15 cellular contexts compared by ENCODE assay signal in the genomic region with DNA sequence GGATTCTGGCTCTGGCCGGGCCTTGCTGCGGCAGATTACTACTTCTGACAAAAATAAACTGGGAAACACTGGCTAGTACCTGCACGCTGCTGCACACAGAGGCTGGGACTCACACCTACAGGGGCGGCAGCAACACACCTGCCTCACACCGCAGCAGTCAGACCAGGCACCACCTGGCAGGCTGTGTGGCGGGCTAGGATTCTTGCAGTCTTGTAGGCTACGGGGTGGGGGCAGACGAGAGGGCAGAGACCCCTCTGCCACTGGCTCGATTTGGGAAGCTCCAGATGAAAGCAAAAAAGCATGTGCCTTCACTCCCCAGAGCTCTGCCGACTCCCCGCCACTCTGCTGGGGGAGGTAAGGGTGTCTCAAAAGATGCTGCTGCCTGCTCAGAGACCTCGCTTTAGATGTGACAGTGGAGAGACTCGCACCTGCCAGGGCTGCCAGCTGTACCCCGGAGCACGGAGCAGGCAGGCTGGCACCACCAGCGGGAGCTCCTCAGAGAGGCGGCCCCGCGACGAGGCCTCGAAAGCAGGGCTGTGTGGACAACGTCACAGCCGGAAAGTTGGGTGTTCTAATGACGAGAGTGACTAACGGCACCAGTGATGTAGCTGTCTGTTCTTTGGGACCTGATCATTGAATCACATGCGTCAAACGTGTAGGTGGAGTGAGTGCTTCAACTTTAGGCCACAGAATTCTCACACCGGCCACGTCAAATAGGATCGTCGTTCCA.
DNase-seq lines count a peak whose midpoint lies in the region; ATAC-seq and TF ChIP-seq lines count a peak whose summit lies in the region.
"Had no signal": no experiment of that assay in that cellular context is flagged by ENCODE, and none has a peak within 500 bp of the region (broad histone marks: within the 10 kb centered on the region; RNA-seq: fewer than 3 reads in every experiment).

No MANE protein-coding gene starts in this region.

- H3K9me3 ChIP-seq in RWPE2 (ENCODE audit: severe bottlenecking) (no peaks in the 10 kb centered on the region), mesenchymal stem cell (ENCODE audit: control insufficient read depth, low read length) (no peaks in the 10 kb centered on the region)
- no peaks in the 10 kb centered on the region for H3K9me3 ChIP-seq in effector memory CD4-positive, alpha-beta T cell (ENCODE audit: control insufficient read depth, low read length)

- H3K27ac ChIP-seq in RWPE2 (ENCODE audit: poor library complexity, severe bottlenecking) (no peak overlapping the region), mesenchymal stem cell (ENCODE audit: low read length, poor library complexity, severe bottlenecking) (no peak overlapping the region)
- H3K27ac ChIP-seq in effector memory CD4-positive, alpha-beta T cell (ENCODE audit: insufficient read depth, low read length, poor library complexity, severe bottlenecking): no peak overlapping the region
- H3K27ac ChIP-seq: BLaER1 treated with 17β-estradiol and CSF1 and Interleukin-3, amounts not matched to agents 10 nM and 100 nM had no signal

- H4K8ac ChIP-seq in mesenchymal stem cell (ENCODE audit: low read length): peak overlapping the region; percentile 48

- H3K4me3 ChIP-seq in RWPE2 (ENCODE audit: severe bottlenecking) (no peak overlapping the region), mesenchymal stem cell (ENCODE audit: insufficient read depth in 1 of 2, low read depth in 1 of 2, low read length in 2 of 2) (no peak overlapping the region)
- H3K4me3 ChIP-seq in effector memory CD4-positive, alpha-beta T cell (ENCODE audit: insufficient read depth, low read depth, low read length, poor library complexity, severe bottlenecking): no peak overlapping the region
- H3K4me3 ChIP-seq: BLaER1 treated with 17β-estradiol and CSF1 and Interleukin-3, amounts not matched to agents 10 nM and 100 nM had no signal

- no peak overlapping the region for H3K4me3 Mint-ChIP-seq in type B pancreatic cell
- H3K4me3 Mint-ChIP-seq: CD4-positive, CD25-positive, alpha-beta regulatory T cell had no signal

- H3K27me3 ChIP-seq in RWPE2 (ENCODE audit: insufficient read depth, poor library complexity, severe bottlenecking) (no peaks in the 10 kb centered on the region), mesenchymal stem cell (ENCODE audit: control insufficient read depth in 1 of 2, insufficient read depth in 1 of 2, low read length in 2 of 2) (no peaks in the 10 kb centered on the region)
- no peaks in the 10 kb centered on the region for H3K27me3 ChIP-seq in effector memory CD4-positive, alpha-beta T cell (replicated peaks; ENCODE audit: control insufficient read depth, insufficient read depth, low read length, poor library complexity, severe bottlenecking)
- H3K27me3 ChIP-seq: BLaER1 treated with 17β-estradiol and CSF1 and Interleukin-3, amounts not matched to agents 10 nM and 100 nM had no signal

- peaks cover 6% of the 10 kb centered on the region for H3K79me1 ChIP-seq in mesenchymal stem cell (replicated peaks; ENCODE audit: low read length, poor library complexity, severe bottlenecking)

- ATAC-seq in RWPE2 (ENCODE audit: low read depth) (no peak), HG03354 (IDR thresholded peaks at IDR 0.05; ENCODE audit: poor library complexity, severe bottlenecking, unreplicated experiment) (no peak)
- ATAC-seq: HepG2 had no signal

- peaks cover 34% of the 10 kb centered on the region for H3K36me3 Mint-ChIP-seq in type B pancreatic cell

- H3K27me3 Mint-ChIP-seq in type B pancreatic cell: no peaks in the 10 kb centered on the region
- H3K27me3 Mint-ChIP-seq: CD4-positive, CD25-positive, alpha-beta regulatory T cell had no signal

- no peak overlapping the region for H2AK5ac ChIP-seq in mesenchymal stem cell (ENCODE audit: low read length, severe bottlenecking)

- H3K9me3 Mint-ChIP-seq in type B pancreatic cell: no peaks in the 10 kb centered on the region

- H4K91ac ChIP-seq in mesenchymal stem cell (ENCODE audit: low read length): no peak overlapping the region

- no peak overlapping the region for H3K23ac ChIP-seq in mesenchymal stem cell (ENCODE audit: low read length in 2 of 2)

- peak; percentile 44 for DNase-seq in activated CD8-positive, alpha-beta memory T cell treated with anti-CD3 and anti-CD28 coated beads for 24 hours
- no peak for DNase-seq in activated CD8-positive, alpha-beta memory T cell treated with anti-CD3 and anti-CD28 coated beads, Interleukin-2, amount 50 U/mL, for 4 hours
- DNase-seq in RWPE2 (ENCODE audit: low spot score): peak; percentile 49
- no peak for DNase-seq in mesenchymal stem cell
- peak; percentile 57 for DNase-seq in type B pancreatic cell (ENCODE audit: extremely low spot score, unreplicated experiment)
- no peak for DNase-seq in effector memory CD4-positive, alpha-beta T cell
- no peak for DNase-seq in central memory CD4-positive, alpha-beta T cell
- DNase-seq: 8988T; CD4-positive, CD25-positive, alpha-beta regulatory T cell; DMS53; GF-D8; H7 had no signal

- H3K36me3 ChIP-seq in RWPE2 (ENCODE audit: low read depth): no peaks in the 10 kb centered on the region
- H3K36me3 ChIP-seq in mesenchymal stem cell (ENCODE audit: control insufficient read depth in 1 of 2, insufficient read depth in 2 of 2, low read depth in 1 of 2, low read length in 2 of 2): peaks cover 74 to 95% of the 10 kb centered on the region in 2 experiments
- peaks cover 8% of the 10 kb centered on the region for H3K36me3 ChIP-seq in effector memory CD4-positive, alpha-beta T cell (ENCODE audit: control insufficient read depth, insufficient read depth, low read length)

- no peak overlapping the region for H3K4me2 ChIP-seq in mesenchymal stem cell (ENCODE audit: low read length, poor library complexity, severe bottlenecking)

- no peak overlapping the region for H2BK120ac ChIP-seq in mesenchymal stem cell (ENCODE audit: low read depth, low read length)

- peaks cover 4% of the 10 kb centered on the region for H3K4me1 Mint-ChIP-seq in type B pancreatic cell (ENCODE audit: unreplicated experiment)
- H3K4me1 Mint-ChIP-seq: CD4-positive, CD25-positive, alpha-beta regulatory T cell had no signal

- no peak overlapping the region for H3K14ac ChIP-seq in mesenchymal stem cell (ENCODE audit: low read length in 2 of 2)

- H3K18ac ChIP-seq in mesenchymal stem cell (ENCODE audit: low read depth in 1 of 2, low read length in 2 of 2): no peak overlapping the region

- H2BK15ac ChIP-seq in mesenchymal stem cell (ENCODE audit: low read depth, poor library complexity, severe bottlenecking): no peak overlapping the region

- no peak overlapping the region for H2AFZ ChIP-seq in mesenchymal stem cell (ENCODE audit: low read depth, low read length)

- TF ChIP-seq CTCF in RWPE2 (IDR thresholded peaks at IDR 0.05; ENCODE audit: poor library complexity, severe bottlenecking) (no peak), type B pancreatic cell (conservative IDR thresholded peaks at IDR 0.05) (no peak)

- no peak overlapping the region for H3K9ac ChIP-seq in mesenchymal stem cell (ENCODE audit: low read length)
- H3K9ac ChIP-seq: BLaER1 treated with 17β-estradiol and CSF1 and Interleukin-3, amounts not matched to agents 10 nM and 100 nM had no signal

- no peak overlapping the region for H2BK12ac ChIP-seq in mesenchymal stem cell (ENCODE audit: low read length in 2 of 2)

- H3K27ac Mint-ChIP-seq in type B pancreatic cell: no peak overlapping the region

- H2BK5ac ChIP-seq in mesenchymal stem cell (ENCODE audit: low read depth, low read length, poor library complexity, severe bottlenecking): no peak overlapping the region

- no peaks in the 10 kb centered on the region for H3K4me1 ChIP-seq in RWPE2 (ENCODE audit: insufficient read depth, poor library complexity, severe bottlenecking)
- H3K4me1 ChIP-seq in mesenchymal stem cell (ENCODE audit: control insufficient read depth, insufficient read depth, low read depth, low read length): no peaks in the 10 kb centered on the region
- H3K4me1 ChIP-seq in effector memory CD4-positive, alpha-beta T cell (ENCODE audit: control insufficient read depth, insufficient read depth, low read length, poor library complexity, severe bottlenecking): no peaks in the 10 kb centered on the region

- H3K4ac ChIP-seq in mesenchymal stem cell (ENCODE audit: low read depth in 1 of 2, low read length in 2 of 2): no peak overlapping the region

- WGBS in mesenchymal stem cell: 90% methylated on average over 29 of the region's 31 CpGs

Comparison
In these comparisons a context has a peak if more than half of its experiments do, and no peak if none do; other contexts are left out.
1. DNase-seq: peak in activated CD8-positive, alpha-beta memory T cell treated with anti-CD3 and anti-CD28 coated beads for 24 hours (single experiment), RWPE2 (single experiment) and type B pancreatic cell (single experiment); none in activated CD8-positive, alpha-beta memory T cell treated with anti-CD3 and anti-CD28 coated beads, Interleukin-2, amount 50 U/mL, for 4 hours (single experiment), mesenchymal stem cell (single experiment), effector memory CD4-positive, alpha-beta T cell (0 of 3) and central memory CD4-positive, alpha-beta T cell (single experiment).